Comparison of ENCODE assay signal across 8 cellular contexts in the genomic region with DNA sequence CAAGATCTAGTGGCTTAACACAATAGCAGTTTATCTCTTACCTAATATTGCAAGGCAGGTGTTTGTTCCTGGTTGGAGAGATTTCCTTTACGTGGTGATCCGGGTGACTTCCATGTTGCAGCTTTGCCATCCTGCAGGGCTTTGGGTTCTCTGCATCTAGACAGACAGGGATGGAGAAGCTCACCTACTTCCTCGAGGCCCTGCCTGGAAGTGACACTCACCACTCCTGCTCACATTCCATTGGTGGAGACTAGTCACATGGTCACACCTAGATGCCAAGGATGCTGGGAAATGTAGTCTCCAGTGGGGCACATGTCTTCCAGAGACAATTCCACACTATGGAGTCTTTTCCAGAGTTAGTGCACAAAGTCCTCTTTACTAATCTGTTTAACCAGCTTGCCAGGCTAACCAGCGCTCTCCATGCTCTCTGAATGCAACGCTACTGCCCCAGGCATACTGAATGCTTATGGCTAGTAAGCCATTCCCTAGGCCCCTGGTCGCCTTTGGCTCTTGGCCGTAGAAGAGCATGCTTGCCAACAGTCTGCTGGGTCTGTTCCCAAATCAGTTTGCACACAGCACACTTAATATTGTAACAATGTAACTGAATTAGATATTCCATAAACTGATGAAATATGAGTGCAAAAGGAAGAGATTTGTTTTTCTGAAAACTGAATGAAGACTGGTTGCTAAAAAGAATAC. TPM values are rescaled to one million over a fixed set of nuclear protein-coding genes. Genes with fewer than 3 reads are reported as not detected.
A peak's percentile ranks its signal among the peaks of the same experiment; 100 is the strongest.
DNase-seq lines count a peak whose midpoint lies in the region; ATAC-seq and TF ChIP-seq lines count a peak whose summit lies in the region.

No MANE protein-coding gene starts in this region.

- no peak overlapping the region for H3T11ph ChIP-seq in H9 (ENCODE audit: low read length)

- H3K14ac ChIP-seq in H9 (ENCODE audit: insufficient read depth, low read length) = no peak overlapping the region

- CTCF ChIA-PET in CD8-positive, alpha-beta memory T cell (lab: Charles Lee) = interaction anchor here (1.1 kb wide), 1 partner anchor 9 kb away, joined by 4 read pairs; no protein-coding TSS in a partner anchor

- ATAC-seq in HG03025 (IDR thresholded peaks at IDR 0.05; ENCODE audit: low FRiP score, unreplicated experiment) = no peak
- no peak for ATAC-seq in HG02571 (IDR thresholded peaks at IDR 0.05; ENCODE audit: unreplicated experiment)

- H3K4me2 ChIP-seq in H9 (ENCODE audit: insufficient read depth, insufficient read length, low read length) = no peak overlapping the region

- DNase-seq in CD8-positive, alpha-beta memory T cell = peak in 4 of 5 donors; percentile 13 to 55 (median 28)
- DNase-seq in H9 (peak; percentile 90), NCI-H69 (lab: John Stamatoyannopoulos, UW) (peak; percentile 78), fibroblast of the conjunctiva (ENCODE audit: low read depth) (peak; percentile 78), occipital lobe (lab: John Stamatoyannopoulos, UW) (peak; percentile 72)
- DNase-seq in activated T-cell treated with anti-CD3 and anti-CD28 coated beads, Interleukin-2, amount 50 U/mL, for 24 hours = peak; percentile 42

- POLR2A ChIA-PET in CD8-positive, alpha-beta memory T cell (lab: Charles Lee) = interaction anchor here (0.6 kb wide), 1 partner anchor 89 kb away, joined by 15 read pairs; no protein-coding TSS in a partner anchor

- H2BK20ac ChIP-seq in H9 (ENCODE audit: low read depth, low read length, poor library complexity, severe bottlenecking) = no peak overlapping the region

- no peaks in the 10 kb centered on the region for H3K79me2 ChIP-seq in H9 (ENCODE audit: insufficient read depth, low read length)

- peaks cover 5 to 19% (median 11%) of the 10 kb centered on the region in 3 donors for H3K4me1 Mint-ChIP-seq in CD8-positive, alpha-beta memory T cell
- peaks cover 11 to 28% of the 10 kb centered on the region in 2 experiments for H3K4me1 Mint-ChIP-seq in H9
- H3K4me1 Mint-ChIP-seq in activated T-cell treated with anti-CD3 and anti-CD28 coated beads, Interleukin-2, amount 50 U/mL, for 24 hours (ENCODE audit: low read depth) = peaks cover 16% of the 10 kb centered on the region

- H2AK5ac ChIP-seq in H9 (ENCODE audit: insufficient read length, low read length) = no peak overlapping the region

- H4K20me1 ChIP-seq in H9 (ENCODE audit: control insufficient read depth, insufficient read depth, insufficient read length) = no peaks in the 10 kb centered on the region

- H3K9ac ChIP-seq in H9 (ENCODE audit: extremely low read depth, insufficient read length, low read length) = no peak overlapping the region

- no peak overlapping the region for H3K56ac ChIP-seq in H9 (ENCODE audit: insufficient read length, low read depth, low read length)

- H3K18ac ChIP-seq in H9 (ENCODE audit: insufficient read length, low read depth, low read length) = no peak overlapping the region

- H3K23me2 ChIP-seq in H9 (ENCODE audit: insufficient read length, low read depth, low read length, poor library complexity, severe bottlenecking) = no peaks in the 10 kb centered on the region

- no peak overlapping the region for H3K4ac ChIP-seq in H9 (ENCODE audit: low read depth, low read length)

- no peak overlapping the region for H4K91ac ChIP-seq in H9 (ENCODE audit: insufficient read length, low read depth, low read length)

- H3K4me3 ChIP-seq in CD8-positive, alpha-beta memory T cell (ENCODE audit: low read length) = no peak overlapping the region

- no peak overlapping the region for H2BK12ac ChIP-seq in H9 (ENCODE audit: insufficient read length, low read depth, low read length)

- H4K5ac ChIP-seq in H9 (ENCODE audit: insufficient read length, low read depth, low read length) = no peak overlapping the region

- peaks cover 8% of the 10 kb centered on the region for H3K4me1 ChIP-seq in CD8-positive, alpha-beta memory T cell (ENCODE audit: insufficient read depth, low read length)
- H3K4me1 ChIP-seq in H9 (ENCODE audit: insufficient read depth, low read length) = no peaks in the 10 kb centered on the region

- H3K27me3 ChIP-seq in CD8-positive, alpha-beta memory T cell (ENCODE audit: insufficient read depth, low read length, poor library complexity, severe bottlenecking) = no peaks in the 10 kb centered on the region
- H3K27me3 ChIP-seq in H9 (ENCODE audit: insufficient read depth, low read length) = no peaks in the 10 kb centered on the region

- no peak overlapping the region for H2BK5ac ChIP-seq in H9 (ENCODE audit: insufficient read length, low read length)

- peaks cover 0 to 5% (median 0%) of the 10 kb centered on the region in 3 donors for H3K36me3 Mint-ChIP-seq in CD8-positive, alpha-beta memory T cell
- H3K36me3 Mint-ChIP-seq in H9 (ENCODE audit: insufficient read depth in 1 of 3, low read depth in 3 of 3) = peaks cover 2 to 4% (median 2%) of the 10 kb centered on the region in 3 experiments; a peak in 2 of 7 replicates
- no peaks in the 10 kb centered on the region for H3K36me3 Mint-ChIP-seq in activated T-cell treated with anti-CD3 and anti-CD28 coated beads, Interleukin-2, amount 50 U/mL, for 24 hours (ENCODE audit: low read depth)

- no peak overlapping the region for H2BK15ac ChIP-seq in H9 (ENCODE audit: low read depth, low read length)

- H2BK120ac ChIP-seq in H9 (ENCODE audit: low read depth, low read length, poor library complexity, severe bottlenecking) = no peak overlapping the region

- WGBS in H9 (ENCODE audit: extremely low coverage, insufficient read length, low lambda C conversion rate) = no CpG with 5 or more reads among the region's 7 CpGs

- no peak overlapping the region for H4K8ac ChIP-seq in H9 (replicated peaks; ENCODE audit: insufficient read length, low read depth, low read length)

- H3K27ac Mint-ChIP-seq in CD8-positive, alpha-beta memory T cell = peak overlapping the region in 1 of 8 donors; percentile 73
- H3K27ac Mint-ChIP-seq in H9 = no peak overlapping the region
- no peak overlapping the region for H3K27ac Mint-ChIP-seq in activated T-cell treated with anti-CD3 and anti-CD28 coated beads, Interleukin-2, amount 50 U/mL, for 24 hours

- peaks cover 15% of the 10 kb centered on the region in 2 donors for H3K27me3 Mint-ChIP-seq in CD8-positive, alpha-beta memory T cell
- peaks cover 32% of the 10 kb centered on the region for H3K27me3 Mint-ChIP-seq in H9 (ENCODE audit: low read depth)
- H3K27me3 Mint-ChIP-seq in activated T-cell treated with anti-CD3 and anti-CD28 coated beads, Interleukin-2, amount 50 U/mL, for 24 hours = no peaks in the 10 kb centered on the region

- H3K9me3 ChIP-seq in CD8-positive, alpha-beta memory T cell (ENCODE audit: low read length) = no peaks in the 10 kb centered on the region
- no peaks in the 10 kb centered on the region for H3K9me3 ChIP-seq in H9 (ENCODE audit: control insufficient read depth, low read depth, low read length)

- H3K23ac ChIP-seq in H9 (ENCODE audit: insufficient read length, low read depth, low read length) = no peak overlapping the region

- H3K79me1 ChIP-seq in H9 (ENCODE audit: insufficient read depth, low read depth, low read length, poor library complexity, severe bottlenecking) = no peaks in the 10 kb centered on the region

- no peaks in the 10 kb centered on the region for H3K36me3 ChIP-seq in CD8-positive, alpha-beta memory T cell (ENCODE audit: insufficient read depth, low read length)

- no peaks in the 10 kb centered on the region for H3K9me3 Mint-ChIP-seq in CD8-positive, alpha-beta memory T cell
- no peaks in the 10 kb centered on the region; a peak in 1 of 5 replicates for H3K9me3 Mint-ChIP-seq in H9
- H3K9me3 Mint-ChIP-seq in activated T-cell treated with anti-CD3 and anti-CD28 coated beads, Interleukin-2, amount 50 U/mL, for 24 hours = no peaks in the 10 kb centered on the region

- no peak overlapping the region for H3K4me3 Mint-ChIP-seq in CD8-positive, alpha-beta memory T cell
- H3K4me3 Mint-ChIP-seq in H9 = peak overlapping the region; percentile 39 to 46; a peak in 3 of 5 replicates
- peak overlapping the region; percentile 26 for H3K4me3 Mint-ChIP-seq in activated T-cell treated with anti-CD3 and anti-CD28 coated beads, Interleukin-2, amount 50 U/mL, for 24 hours

- no peak overlapping the region for H3K27ac ChIP-seq in CD8-positive, alpha-beta memory T cell (ENCODE audit: low read depth, low read length)
- no peak overlapping the region for H3K27ac ChIP-seq in H9 (ENCODE audit: insufficient read length, low read depth, low read length)

- H2AFZ ChIP-seq in H9 (ENCODE audit: low read length) = no peak overlapping the region

- no peak for TF ChIP-seq CTCF in H9 (conservative IDR thresholded peaks at IDR 0.05)

RNA-seq across cellular contexts. Expression of a gene that starts 6.7 kb away (rescaled TPM):
- under 1 TPM; 0.09 to 0.15 TPM for total RNA-seq in CD8-positive, alpha-beta memory T cell
- not detected for polyA plus RNA-seq in CD8-positive, alpha-beta memory T cell
- total RNA-seq in H9 (2021) (0.33 and 0.39 TPM in 2 replicates), occipital lobe (not detected)

RNA-seq across cellular contexts. Expression of a gene that starts 23.8 kb away (rescaled TPM):
- total RNA-seq in CD8-positive, alpha-beta memory T cell = not detected
- not detected for polyA plus RNA-seq in CD8-positive, alpha-beta memory T cell
- not detected in 2 replicates for total RNA-seq in H9 (2021)
- not detected for total RNA-seq in occipital lobe

Comparison
In these comparisons a context has a peak if more than half of its experiments do, and no peak if none do; other contexts are left out.
1. DNase-seq: peak in every context shown above with its lines; median percentile 90 in H9; 78 in NCI-H69; 78 in fibroblast of the conjunctiva; 72 in occipital lobe; 42 in activated T-cell treated with anti-CD3 and anti-CD28 coated beads, Interleukin-2, amount 50 U/mL, for 24 hours; 28 in CD8-positive, alpha-beta memory T cell.
2. H3K4me3 Mint-ChIP-seq: peak in H9 (2 of 2) and activated T-cell treated with anti-CD3 and anti-CD28 coated beads, Interleukin-2, amount 50 U/mL, for 24 hours (single experiment); none in CD8-positive, alpha-beta memory T cell (0 of 7).